8 cellular contexts compared by ENCODE assay signal in the genomic region with DNA sequence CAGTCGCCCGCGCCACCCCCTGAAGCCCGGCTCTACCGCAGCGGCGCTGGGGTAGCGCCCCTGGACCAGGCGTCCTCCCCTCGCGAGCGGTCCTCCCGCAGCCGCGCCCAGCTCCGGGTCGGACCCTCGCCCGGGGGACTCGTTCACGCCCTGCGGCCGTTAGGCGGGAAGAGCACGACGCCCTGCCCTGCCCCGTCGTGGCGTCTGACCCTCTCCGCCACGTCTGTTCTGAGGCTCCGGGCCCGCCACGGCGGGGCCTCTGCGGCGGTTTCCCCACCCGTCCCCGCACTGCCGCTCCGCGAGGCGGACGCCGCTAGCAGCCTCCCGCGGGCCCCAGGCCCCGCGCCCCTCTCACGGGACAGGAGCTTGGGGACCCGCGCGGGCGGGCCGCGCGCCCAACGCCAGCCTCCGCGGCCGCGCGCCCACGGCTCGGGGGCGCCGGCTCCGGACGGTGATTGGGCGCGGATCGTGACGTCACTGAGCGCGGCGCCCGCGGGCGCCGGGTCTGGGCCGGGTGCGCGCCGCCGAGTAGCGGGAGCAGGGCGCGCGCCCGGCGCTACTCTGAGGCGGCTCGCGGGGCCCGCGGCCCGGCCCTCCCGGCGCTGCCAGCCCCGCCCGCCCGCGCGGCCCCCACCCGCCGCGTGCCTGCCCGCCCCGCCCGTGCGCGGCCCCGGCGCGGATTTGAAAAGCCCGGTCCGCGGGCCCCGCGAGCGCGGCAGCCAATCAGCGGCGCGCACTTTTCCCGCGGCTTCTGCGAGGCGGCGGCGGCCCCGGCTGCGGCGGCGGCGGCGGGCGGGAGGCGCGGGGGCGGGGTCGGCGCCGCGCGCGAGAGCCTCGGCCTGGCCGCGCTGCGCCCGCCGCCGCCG. TPM values are rescaled to one million over a fixed set of nuclear protein-coding genes. Genes with fewer than 3 reads are reported as not detected.
DNase-seq lines count a peak whose midpoint lies in the region; ATAC-seq and TF ChIP-seq lines count a peak whose summit lies in the region.

NSD2 (plus strand) TSS at position 816 of the 866 bp plus-strand sequence. CDS start 29,262 bp downstream, outside the sequence.

- peak within 1 kb of the TSS; percentile 90 for H3K14ac ChIP-seq in IMR-90 (replicated peaks; ENCODE audit: low read depth, low read length)

- CTCF ChIA-PET in IMR-90 (lab: Yijun Ruan, JAX): no interaction called here

- peak within 1 kb of the TSS; percentile 96 for H3K27ac ChIP-seq in IMR-90 (ENCODE audit: insufficient read depth, low read length)
- H3K27ac ChIP-seq in esophagus (ENCODE audit: low read depth in 2 of 2, low read length in 1 of 2): peak within 1 kb of the TSS; percentile 100
- H3K27ac ChIP-seq in muscle layer of colon (ENCODE audit: low read depth, low read length): peak within 1 kb of the TSS; percentile 86

- H3K4me2 ChIP-seq in IMR-90 (ENCODE audit: low read depth, low read length): peak within 1 kb of the TSS; percentile 93

- DNase-seq in DMS 273 treated with DMSO at 0.1 percent for 48 hours (lab: John Stamatoyannopoulos, UW) (peak; percentile 19), IMR-90 (peak; percentile 87)
- peak; percentile 93 for DNase-seq in activated T-cell treated with anti-CD3 and anti-CD28 coated beads, Interleukin-2, amount 50 U/mL, for 1 hour
- peak; percentile 80 to 81 for DNase-seq in stimulated activated CD8-positive, alpha-beta memory T cell treated with anti-CD3 and anti-CD28 coated beads, Interleukin-7, amount 100 ng/mL, for 1 hour (ENCODE audit: low read depth in 2 of 2)

- TF ChIP-seq CTCF in IMR-90 (conservative IDR thresholded peaks at IDR 0.05; ENCODE audit: low read depth, low read length): no peak

- peak within 1 kb of the TSS; percentile 86 to 87 for H4K8ac ChIP-seq in IMR-90 (ENCODE audit: low read depth in 2 of 2, low read length in 2 of 2)

- H2BK15ac ChIP-seq in IMR-90 (ENCODE audit: low read depth, low read length): no peak within 1 kb of the TSS

- peak within 1 kb of the TSS; percentile 96 for H2AK9ac ChIP-seq in IMR-90 (replicated peaks; ENCODE audit: low read depth, low read length, poor library complexity)

- H3K4me1 ChIP-seq in IMR-90 (ENCODE audit: control insufficient read depth, insufficient read depth, low read length) (peaks cover 13% of the 10 kb centered on the region), esophagus (ENCODE audit: control insufficient read depth in 2 of 2, insufficient read depth in 2 of 2, low read length in 1 of 2) (peaks cover 0 to 3% of the 10 kb centered on the region in 2 donors), muscle layer of colon (ENCODE audit: insufficient read depth, low read length) (peaks cover 16% of the 10 kb centered on the region)

- BruUV-seq in IMR-90 (replicated peaks; lab: Mats Ljungman, UMichigan): no TSS peak

- peak; percentile 83 for TF ChIP-seq POLR2A in IMR-90 (IDR thresholded peaks at IDR 0.05; ENCODE audit: low read depth, low read length)

- POLR2A ChIA-PET in IMR-90 (lab: Charles Lee; ENCODE audit: unreplicated experiment): no interaction called here

- H3K4ac ChIP-seq in IMR-90 (ENCODE audit: low read depth, low read length): peak within 1 kb of the TSS; percentile 83

- H3K36me3 ChIP-seq in IMR-90 (ENCODE audit: control insufficient read depth, insufficient read depth, low read length) (no peaks in the 10 kb centered on the region), esophagus (ENCODE audit: control insufficient read depth in 2 of 2, insufficient read depth in 2 of 2, low read length in 1 of 2) (no peaks in the 10 kb centered on the region), muscle layer of colon (ENCODE audit: insufficient read depth, low read length) (no peaks in the 10 kb centered on the region)

- H2BK5ac ChIP-seq in IMR-90 (ENCODE audit: low read depth, low read length, poor library complexity, severe bottlenecking): peak within 1 kb of the TSS; percentile 94

- H3K4me3 ChIP-seq in IMR-90 (ENCODE audit: insufficient read depth, low read depth, low read length) (peak within 1 kb of the TSS; percentile 96), esophagus (ENCODE audit: low read depth in 1 of 2, low read length in 2 of 2) (peak within 1 kb of the TSS; percentile 83 to 96), muscle layer of colon (ENCODE audit: low read depth in 1 of 2, low read length in 2 of 2) (peak within 1 kb of the TSS; percentile 71 to 84)

- intact Hi-C loops in IMR-90 (cut with micrococcal nuclease): loop anchor here (2.0 kb wide), 1 partner anchor 14 kb away; the partner anchor contains the start of gene LETM1

- H3K9me1 ChIP-seq in IMR-90 (ENCODE audit: insufficient read depth, low read length): peaks cover 9% of the 10 kb centered on the region

- peaks cover 2% of the 10 kb centered on the region; the same call in 1 of the 2 replicates for H3K27me3 ChIP-seq in IMR-90 (ENCODE audit: control insufficient read depth, insufficient read depth, low read length)
- no peaks in the 10 kb centered on the region for H3K27me3 ChIP-seq in esophagus (ENCODE audit: control insufficient read depth in 1 of 2, insufficient read depth in 2 of 2, low read length in 2 of 2)
- H3K27me3 ChIP-seq in muscle layer of colon (ENCODE audit: control insufficient read depth in 1 of 2, insufficient read depth in 2 of 2, low read length in 2 of 2): peaks cover 6 to 8% of the 10 kb centered on the region in 2 donors

- peak within 1 kb of the TSS; percentile 61; the same call in 1 of the 2 replicates for H4K5ac ChIP-seq in IMR-90 (ENCODE audit: low read depth, low read length)

- H3K23ac ChIP-seq in IMR-90 (ENCODE audit: low read depth, low read length): peak within 1 kb of the TSS; percentile 96

- in situ Hi-C loops in IMR-90 (cut with MboI; ENCODE audit: low sequenced_read_pairs): no loop called here

- peak within 1 kb of the TSS; percentile 98 for H2AK5ac ChIP-seq in IMR-90 (ENCODE audit: low read depth, low read length)

- H3K18ac ChIP-seq in IMR-90 (ENCODE audit: low read depth, low read length): peak within 1 kb of the TSS; percentile 24; the same call in 1 of the 2 replicates

- H3K56ac ChIP-seq in IMR-90 (ENCODE audit: extremely low read depth, insufficient read depth, low read length): peak within 1 kb of the TSS; percentile 91

- peaks cover 2 to 21% of the 10 kb centered on the region in 2 experiments; a peak in 2 of 4 replicates for H3K79me1 ChIP-seq in IMR-90 (ENCODE audit: low read depth in 1 of 2, low read length in 2 of 2)

- no peak within 1 kb of the TSS for H2BK20ac ChIP-seq in IMR-90 (ENCODE audit: low read depth, low read length)

- dilution Hi-C loops in IMR-90 (cut with HindIII; ENCODE audit: low sequenced_read_pairs, unreplicated experiment): no loop called here

- no peak for TF ChIP-seq RAD21 in IMR-90 (IDR thresholded peaks at IDR 0.05; ENCODE audit: low read length)

- H2BK120ac ChIP-seq in IMR-90 (ENCODE audit: low read depth, low read length): peak within 1 kb of the TSS; percentile 59

- H4K91ac ChIP-seq in IMR-90 (ENCODE audit: insufficient read depth, low read depth, low read length): peak within 1 kb of the TSS; percentile 68

- H2AFZ ChIP-seq in IMR-90 (replicated peaks; ENCODE audit: low read length, poor library complexity): peak within 1 kb of the TSS; percentile 94

- H4K20me1 ChIP-seq in IMR-90 (ENCODE audit: insufficient read depth, low read length): peaks cover 13% of the 10 kb centered on the region

- peak within 1 kb of the TSS; percentile 91 for H3K9ac ChIP-seq in IMR-90 (ENCODE audit: low read depth, low read length)
- peak within 1 kb of the TSS; percentile 82 for H3K9ac ChIP-seq in muscle layer of colon (ENCODE audit: low read length)

- H3K9me3 ChIP-seq in IMR-90 (ENCODE audit: control insufficient read depth, insufficient read depth, low read length) (no peaks in the 10 kb centered on the region), esophagus (ENCODE audit: control insufficient read depth in 2 of 2, insufficient read depth in 1 of 2, low read depth in 1 of 2, low read length in 1 of 2) (no peaks in the 10 kb centered on the region), muscle layer of colon (ENCODE audit: low read length) (no peaks in the 10 kb centered on the region)

- 0% methylated on average over 21 of the region's 155 CpGs; no CpG with 5 or more reads in 1 of the 2 experiments for WGBS in IMR-90 (ENCODE audit: extremely low coverage in 2 of 2, insufficient read length in 1 of 2), 2 experiments
- 0% methylated on average over 44 to 155 of the region's 155 CpGs for WGBS in esophagus, 2 donors

- peak; percentile 61 for ATAC-seq in GM21529 (IDR thresholded peaks at IDR 0.05; ENCODE audit: unreplicated experiment)
- ATAC-seq in IMR-90 (ENCODE audit: low read depth): peak; percentile 75

TF ChIP-seq in IMR-90, 13 proteins besides CTCF, POLR2A, EP300 and RAD21 (continues in another document):
- TF ChIP-seq MAZ (IDR thresholded peaks at IDR 0.05; ENCODE audit: borderline replicate concordance, low read depth, low read length) (peak; percentile 59; the same call in 1 of the 2 replicates), USF2 (IDR thresholded peaks at IDR 0.05; ENCODE audit: low read depth, low read length) (peak; percentile 1; the same call in 1 of the 2 replicates), CEBPB (IDR thresholded peaks at IDR 0.05; ENCODE audit: low read depth, low read length) (no peak)

TF ChIP-seq in PFSK-1, 5 proteins besides CTCF, POLR2A, EP300 and RAD21:
- peak; percentile 74 for TF ChIP-seq POLR2AphosphoS5 (IDR thresholded peaks at IDR 0.05; ENCODE audit: low read depth, low read length)
- TF ChIP-seq TAF1 (IDR thresholded peaks at IDR 0.05; ENCODE audit: borderline replicate concordance, insufficient read depth, low read length): 0 out of 2 replicates have a peak, but pooled peaks have one; percentile 17
- TF ChIP-seq SIN3A (IDR thresholded peaks at IDR 0.05; ENCODE audit: borderline replicate concordance, insufficient read depth, low read length): no peak
- peak; percentile 5 for TF ChIP-seq FOXP2 (optimal IDR thresholded peaks at IDR 0.05; ENCODE audit: borderline replicate concordance, extremely low read depth, extremely low read length, insufficient read depth)

RNA-seq across cellular contexts. Expression of gene NSD2, which starts in this region (rescaled TPM):
- total RNA-seq in IMR-90 (2012; rRNA removed): 62.2 and 68.1 TPM in 2 replicates
- polyA plus RNA-seq in IMR-90 (2012; rRNA removed) (29.4 and 35.9 TPM in 2 replicates), esophagus (10 to 100 TPM; 11.9 to 14.1 TPM)
- 16.7 and 21.3 TPM in 2 replicates for polyA plus RNA-seq in IMR-90 (2012; cell fraction: cytosol; rRNA removed)
- 73.1 and 75.4 TPM in 2 replicates for polyA plus RNA-seq in IMR-90 (2012; cell fraction: nucleus; rRNA removed; ENCODE audit: low replicate concordance)
- polyA plus RNA-seq in PFSK-1 (2012; ENCODE audit: insufficient read length, low read depth): 36.4 TPM

Comparison
In these comparisons a context has a peak if more than half of its experiments do, and no peak if none do; other contexts are left out.
1. Peak in every context shown above with its lines: DNase-seq, ATAC-seq, H3K4me3 ChIP-seq and H3K27ac ChIP-seq.
2. DNase-seq: peak in every context shown above with its lines; median percentile 93 in activated T-cell treated with anti-CD3 and anti-CD28 coated beads, Interleukin-2, amount 50 U/mL, for 1 hour; 87 in IMR-90; 80 in stimulated activated CD8-positive, alpha-beta memory T cell treated with anti-CD3 and anti-CD28 coated beads, Interleukin-7, amount 100 ng/mL, for 1 hour; 19 in DMS 273 treated with DMSO at 0.1 percent for 48 hours.